In genomic region chr12:90004319-90005074, GRCh38 we compare ENCODE assay signal across 17 cellular contexts.
DNase-seq lines count a peak whose midpoint lies in the region; ATAC-seq and TF ChIP-seq lines count a peak whose summit lies in the region.
"Had no signal": no experiment of that assay in that cellular context is flagged by ENCODE, and none has a peak within 500 bp of the region (broad histone marks: within the 10 kb centered on the region; RNA-seq: fewer than 3 reads in every experiment).

No MANE protein-coding gene starts in this region.

- H3F3A ChIP-seq in neural progenitor cell (ENCODE audit: low read depth): no peaks in the 10 kb centered on the region

- H3K9me3 ChIP-seq in NT2/D1 (ENCODE audit: insufficient read depth, low read length) (no peaks in the 10 kb centered on the region), neural progenitor cell (ENCODE audit: low read depth) (no peaks in the 10 kb centered on the region), mucosa of descending colon (no peaks in the 10 kb centered on the region)
- H3K9me3 ChIP-seq: BLaER1 treated with 17β-estradiol and CSF1 and Interleukin-3, amounts not matched to agents 10 nM and 100 nM; right lobe of liver had no signal

- intact Hi-C loops in mucosa of descending colon (cut with DNase I, micrococcal nuclease): no loop called here

- H3K4me3 ChIP-seq in NT2/D1 (ENCODE audit: insufficient read length, low read depth) (no peak overlapping the region), neural progenitor cell (no peak overlapping the region), mucosa of descending colon (no peak overlapping the region)
- H3K4me3 ChIP-seq: BLaER1 treated with 17β-estradiol and CSF1 and Interleukin-3, amounts not matched to agents 10 nM and 100 nM; right lobe of liver had no signal

- H3K27ac ChIP-seq in neural progenitor cell: no peak overlapping the region
- H3K27ac ChIP-seq: BLaER1 treated with 17β-estradiol and CSF1 and Interleukin-3, amounts not matched to agents 10 nM and 100 nM; right lobe of liver had no signal

- H4K20me1 ChIP-seq in neural progenitor cell (ENCODE audit: low read depth): no peaks in the 10 kb centered on the region
- H4K20me1 ChIP-seq: BLaER1 treated with 17β-estradiol and CSF1 and Interleukin-3, amounts not matched to agents 10 nM and 100 nM had no signal

- no peaks in the 10 kb centered on the region for H3K9me3 Mint-ChIP-seq in neural progenitor cell
- no peaks in the 10 kb centered on the region for H3K9me3 Mint-ChIP-seq in activated CD4-positive, alpha-beta T cell treated with anti-CD3 and anti-CD28 coated beads, Interleukin-2, amount 10 ng/mL, durations not matched to agents 7 days and 5 days
- no peaks in the 10 kb centered on the region for H3K9me3 Mint-ChIP-seq in T-cell
- H3K9me3 Mint-ChIP-seq: activated T-cell treated with anti-CD3 and anti-CD28 coated beads, Interleukin-2, amount 50 U/mL, for 24 hours had no signal

- no peak overlapping the region for H3K9ac ChIP-seq in NT2/D1 (ENCODE audit: insufficient read length, low read depth)
- no peak overlapping the region for H3K9ac ChIP-seq in neural progenitor cell
- H3K9ac ChIP-seq: BLaER1 treated with 17β-estradiol and CSF1 and Interleukin-3, amounts not matched to agents 10 nM and 100 nM had no signal

- ATAC-seq in GM18907 (IDR thresholded peaks at IDR 0.05; ENCODE audit: unreplicated experiment) (peak; percentile 79), HG02798 (IDR thresholded peaks at IDR 0.05; ENCODE audit: poor library complexity, unreplicated experiment) (peak; percentile 54), mucosa of descending colon (no peak), T-cell (replicated peaks in 1 of 4) (no peak)
- ATAC-seq: right lobe of liver had no signal

- H3K36me3 ChIP-seq in NT2/D1 (ENCODE audit: insufficient read depth, insufficient read length, low read length) (no peaks in the 10 kb centered on the region), neural progenitor cell (no peaks in the 10 kb centered on the region), mucosa of descending colon (ENCODE audit: low read depth) (no peaks in the 10 kb centered on the region)
- H3K36me3 ChIP-seq: BLaER1 treated with 17β-estradiol and CSF1 and Interleukin-3, amounts not matched to agents 10 nM and 100 nM; right lobe of liver had no signal

- no peak overlapping the region for H3K27ac Mint-ChIP-seq in neural progenitor cell
- no peak overlapping the region for H3K27ac Mint-ChIP-seq in activated CD4-positive, alpha-beta T cell treated with anti-CD3 and anti-CD28 coated beads, Interleukin-2, amount 10 ng/mL, durations not matched to agents 7 days and 5 days
- no peak overlapping the region for H3K27ac Mint-ChIP-seq in T-cell
- H3K27ac Mint-ChIP-seq: activated T-cell treated with anti-CD3 and anti-CD28 coated beads, Interleukin-2, amount 50 U/mL, for 24 hours had no signal

- H3K4me1 ChIP-seq in NT2/D1 (ENCODE audit: insufficient read depth, insufficient read length) (no peaks in the 10 kb centered on the region), neural progenitor cell (peaks cover 11% of the 10 kb centered on the region), mucosa of descending colon (ENCODE audit: low read depth) (no peaks in the 10 kb centered on the region)
- H3K4me1 ChIP-seq: right lobe of liver had no signal

- H2AFZ ChIP-seq in neural progenitor cell (replicated peaks): peak overlapping the region; percentile 75

- no peaks in the 10 kb centered on the region for H3K79me2 ChIP-seq in neural progenitor cell (ENCODE audit: low read depth)

- CTCF ChIA-PET in activated CD4-positive, alpha-beta T cell treated with anti-CD3 and anti-CD28 coated beads, Interleukin-2, amount 10 ng/mL, durations not matched to agents 7 days and 5 days (lab: Charles Lee): no interaction called here
- CTCF ChIA-PET in T-cell (lab: Charles Lee): interaction anchor here in 1 of 2 donors (1.4 kb wide), 1 partner anchor 9 kb away, joined by 4 read pairs; no protein-coding TSS in a partner anchor

- TF ChIP-seq CTCF in neural progenitor cell (IDR thresholded peaks at IDR 0.05): no peak
- no peak for TF ChIP-seq CTCF in mucosa of descending colon (IDR thresholded peaks at IDR 0.05)

- no peaks in the 10 kb centered on the region for H3K36me3 Mint-ChIP-seq in neural progenitor cell
- H3K36me3 Mint-ChIP-seq in activated CD4-positive, alpha-beta T cell treated with anti-CD3 and anti-CD28 coated beads, Interleukin-2, amount 10 ng/mL, durations not matched to agents 7 days and 5 days (ENCODE audit: low read depth): no peaks in the 10 kb centered on the region
- H3K36me3 Mint-ChIP-seq in T-cell: no peaks in the 10 kb centered on the region

- H3K4me1 Mint-ChIP-seq in neural progenitor cell (peaks cover 6% of the 10 kb centered on the region), T-cell (no peaks in the 10 kb centered on the region)
- no peaks in the 10 kb centered on the region for H3K4me1 Mint-ChIP-seq in activated CD4-positive, alpha-beta T cell treated with anti-CD3 and anti-CD28 coated beads, Interleukin-2, amount 10 ng/mL, durations not matched to agents 7 days and 5 days

- H3K27me3 Mint-ChIP-seq in neural progenitor cell (ENCODE audit: insufficient read depth, low read depth) (no peaks in the 10 kb centered on the region), T-cell (no peaks in the 10 kb centered on the region)
- H3K27me3 Mint-ChIP-seq in activated CD4-positive, alpha-beta T cell treated with anti-CD3 and anti-CD28 coated beads, Interleukin-2, amount 10 ng/mL, durations not matched to agents 7 days and 5 days: no peaks in the 10 kb centered on the region
- H3K27me3 Mint-ChIP-seq: activated T-cell treated with anti-CD3 and anti-CD28 coated beads, Interleukin-2, amount 50 U/mL, for 24 hours; IgD-negative memory B cell had no signal

- H3K4me3 Mint-ChIP-seq in neural progenitor cell: no peak overlapping the region
- no peak overlapping the region for H3K4me3 Mint-ChIP-seq in activated CD4-positive, alpha-beta T cell treated with anti-CD3 and anti-CD28 coated beads, Interleukin-2, amount 10 ng/mL, durations not matched to agents 7 days and 5 days
- H3K4me3 Mint-ChIP-seq in T-cell: no peak overlapping the region
- H3K4me3 Mint-ChIP-seq: activated T-cell treated with anti-CD3 and anti-CD28 coated beads, Interleukin-2, amount 50 U/mL, for 24 hours had no signal

- DNase-seq in NT2/D1 (ENCODE audit: low read depth, low spot score) (peak; percentile 16), neural progenitor cell (ENCODE audit: low spot score) (no peak), midbrain (lab: John Stamatoyannopoulos, UW) (no peak), mucosa of descending colon (no peak), T-cell (no peak)
- no peak for DNase-seq in activated CD4-positive, alpha-beta T cell treated with anti-CD3 and anti-CD28 coated beads, Interleukin-2, amount 10 ng/mL, durations not matched to agents 7 days and 5 days
- DNase-seq: activated CD4-positive, CD25-positive, alpha-beta regulatory T cell treated with anti-CD3 and anti-CD28 coated beads, Interleukin-2, amount 50 U/mL, for 72 hours; activated T-cell treated with anti-CD3 and anti-CD28 coated beads, Interleukin-2, amount 50 U/mL, for 24 hours; amygdala; NCI-H1436 treated with DMSO at 0.1 percent for 48 hours; NCI-H774; right lobe of liver; substantia nigra had no signal

- H3K27me3 ChIP-seq in NT2/D1 (ENCODE audit: insufficient read depth, insufficient read length) (no peaks in the 10 kb centered on the region), neural progenitor cell (no peaks in the 10 kb centered on the region)
- H3K27me3 ChIP-seq: BLaER1 treated with 17β-estradiol and CSF1 and Interleukin-3, amounts not matched to agents 10 nM and 100 nM; right lobe of liver had no signal

- POLR2A ChIA-PET in activated CD4-positive, alpha-beta T cell treated with anti-CD3 and anti-CD28 coated beads, Interleukin-2, amount 10 ng/mL, durations not matched to agents 7 days and 5 days (lab: Charles Lee): interaction anchor here (0.6 kb wide), 1 partner anchor 74 kb away, joined by 3 read pairs; no protein-coding TSS in a partner anchor
- POLR2A ChIA-PET in T-cell (lab: Charles Lee): interaction anchor here in 1 of 2 donors (0.5 kb wide), 1 partner anchor 1573 kb away, joined by 3 read pairs; no protein-coding TSS in a partner anchor

- H3K4me2 ChIP-seq in neural progenitor cell: no peak overlapping the region
- H3K4me2 ChIP-seq: BLaER1 treated with 17β-estradiol and CSF1 and Interleukin-3, amounts not matched to agents 10 nM and 100 nM had no signal

Comparison
In these comparisons a context has a peak if more than half of its experiments do, and no peak if none do; other contexts are left out.
1. ATAC-seq: peak in GM18907 (single experiment) and HG02798 (single experiment); none in mucosa of descending colon (single experiment) and T-cell (0 of 4).